9 cellular contexts compared by ENCODE assay signal in the genomic region with DNA sequence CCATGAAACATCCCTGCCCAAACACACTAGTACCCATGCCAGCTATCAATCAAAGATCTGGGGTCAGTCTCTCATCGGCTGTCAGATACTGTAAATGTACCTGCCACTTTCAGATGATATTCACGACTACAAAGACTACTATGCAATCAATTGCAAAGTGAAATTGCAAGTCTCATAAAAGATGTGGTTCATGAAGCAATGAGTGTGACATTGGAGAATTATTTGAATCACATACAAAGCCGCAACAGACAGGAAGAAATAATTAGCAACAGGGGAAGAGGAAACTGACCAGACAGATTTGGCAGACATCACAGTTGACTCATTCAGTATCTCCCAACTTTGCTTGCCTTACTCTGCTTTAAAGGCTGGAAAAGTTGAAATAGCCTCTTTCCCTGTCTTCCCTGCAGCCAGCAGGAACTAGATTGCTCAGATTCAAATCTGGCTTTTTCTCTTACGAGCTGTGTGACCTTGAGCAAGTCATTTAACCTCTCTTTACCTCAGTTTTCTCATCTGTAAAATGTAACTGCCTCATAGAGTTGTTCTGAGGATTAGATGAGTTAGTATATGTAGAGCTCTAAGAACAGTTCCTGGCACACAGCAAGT.
DNase-seq lines count a peak whose midpoint lies in the region; ATAC-seq and TF ChIP-seq lines count a peak whose summit lies in the region.
"Had no signal": no experiment of that assay in that cellular context is flagged by ENCODE, and none has a peak within 500 bp of the region (broad histone marks: within the 10 kb centered on the region; RNA-seq: fewer than 3 reads in every experiment).

No MANE protein-coding gene starts in this region.

- no peak overlapping the region for H3K4me3 Mint-ChIP-seq in chondrocyte (ENCODE audit: unreplicated experiment)
- H3K4me3 Mint-ChIP-seq in stimulated activated naive B cell treated with anti-CD40 and anti-IgM and Interleukin-4, amounts not matched to agents 10 μg/mL and 1 μg/mL and 100 μg/mL, for 72 hours: no peak overlapping the region
- H3K4me3 Mint-ChIP-seq: activated naive CD4-positive, alpha-beta T cell treated with anti-CD3 and anti-CD28 coated beads, Interleukin-2, amount 50 U/mL, for 24 hours had no signal

- no peak overlapping the region for H3K4me3 ChIP-seq in AG04449 (ENCODE audit: low read depth, low read length)

- POLR2A ChIA-PET in AG04449 (lab: Yijun Ruan, JAX): interaction anchor here (1.0 kb wide), 2 partner anchors 13 to 21 kb away, joined by 3 read pairs; no protein-coding TSS in a partner anchor

- H3K27ac Mint-ChIP-seq in chondrocyte (ENCODE audit: unreplicated experiment): peak overlapping the region; percentile 85
- no peak overlapping the region for H3K27ac Mint-ChIP-seq in stimulated activated naive B cell treated with anti-CD40 and anti-IgM and Interleukin-4, amounts not matched to agents 10 μg/mL and 1 μg/mL and 100 μg/mL, for 72 hours
- H3K27ac Mint-ChIP-seq: activated naive CD4-positive, alpha-beta T cell treated with anti-CD3 and anti-CD28 coated beads, Interleukin-2, amount 50 U/mL, for 24 hours had no signal

- TF ChIP-seq CTCF in AG04449 (IDR thresholded peaks at IDR 0.05; ENCODE audit: insufficient read depth, low read length, missing control alignments): no peak
- TF ChIP-seq CTCF in chondrocyte (IDR thresholded peaks at IDR 0.05): no peak

- H3K9me3 Mint-ChIP-seq in chondrocyte (ENCODE audit: low read depth): no peaks in the 10 kb centered on the region
- no peaks in the 10 kb centered on the region for H3K9me3 Mint-ChIP-seq in stimulated activated naive B cell treated with anti-CD40 and anti-IgM and Interleukin-4, amounts not matched to agents 10 μg/mL and 1 μg/mL and 100 μg/mL, for 72 hours
- H3K9me3 Mint-ChIP-seq: activated naive CD4-positive, alpha-beta T cell treated with anti-CD3 and anti-CD28 coated beads, Interleukin-2, amount 50 U/mL, for 24 hours had no signal

- CTCF ChIA-PET in AG04449 (lab: Yijun Ruan, JAX): interaction anchor here (1.1 to 1.6 kb wide), 3 partner anchors 9 to 283 kb away, joined by 3 to 6 read pairs (median 5); no protein-coding TSS in a partner anchor

- DNase-seq in AG04449 (ENCODE audit: low read depth, low spot score): peak; percentile 89
- DNase-seq in Kasumi-1 (lab: John Stamatoyannopoulos, UW): peak; percentile 77 to 83
- DNase-seq in chondrocyte (ENCODE audit: low spot score): no peak
- no peak for DNase-seq in stimulated activated naive B cell treated with anti-CD40 and anti-IgM and Interleukin-4, amounts not matched to agents 10 μg/mL and 1 μg/mL and 100 μg/mL, for 72 hours
- no peak for DNase-seq in Ammon's horn (ENCODE audit: low spot score)
- DNase-seq in ureter (ENCODE audit: low spot score): no peak
- DNase-seq in DMS 273 treated with DMSO at 0.1 percent for 48 hours (lab: John Stamatoyannopoulos, UW): no peak

- no peaks in the 10 kb centered on the region for H3K36me3 Mint-ChIP-seq in chondrocyte (ENCODE audit: low read depth)
- no peaks in the 10 kb centered on the region for H3K36me3 Mint-ChIP-seq in stimulated activated naive B cell treated with anti-CD40 and anti-IgM and Interleukin-4, amounts not matched to agents 10 μg/mL and 1 μg/mL and 100 μg/mL, for 72 hours
- H3K36me3 Mint-ChIP-seq: activated naive CD4-positive, alpha-beta T cell treated with anti-CD3 and anti-CD28 coated beads, Interleukin-2, amount 50 U/mL, for 24 hours had no signal

- peak; percentile 60 for ATAC-seq in GM19467 (IDR thresholded peaks at IDR 0.05; ENCODE audit: unreplicated experiment)
- ATAC-seq in stimulated activated naive B cell treated with anti-CD40 and anti-IgM and Interleukin-4, amounts not matched to agents 10 μg/mL and 1 μg/mL and 100 μg/mL, for 72 hours (replicated peaks): peak; percentile 40 to 53

- peaks cover 47% of the 10 kb centered on the region for H3K4me1 Mint-ChIP-seq in chondrocyte (ENCODE audit: low read depth)
- peaks cover 3 to 10% of the 10 kb centered on the region in 2 donors for H3K4me1 Mint-ChIP-seq in stimulated activated naive B cell treated with anti-CD40 and anti-IgM and Interleukin-4, amounts not matched to agents 10 μg/mL and 1 μg/mL and 100 μg/mL, for 72 hours
- H3K4me1 Mint-ChIP-seq: activated naive CD4-positive, alpha-beta T cell treated with anti-CD3 and anti-CD28 coated beads, Interleukin-2, amount 50 U/mL, for 24 hours had no signal

- H3K27me3 Mint-ChIP-seq in chondrocyte (ENCODE audit: low read depth): no peaks in the 10 kb centered on the region
- H3K27me3 Mint-ChIP-seq in stimulated activated naive B cell treated with anti-CD40 and anti-IgM and Interleukin-4, amounts not matched to agents 10 μg/mL and 1 μg/mL and 100 μg/mL, for 72 hours: peaks cover 4 to 6% of the 10 kb centered on the region in 2 donors

Comparison
In these comparisons a context has a peak if more than half of its experiments do, and no peak if none do; other contexts are left out.
1. DNase-seq: peak in AG04449 (single experiment) and Kasumi-1 (2 of 2); none in chondrocyte (single experiment), stimulated activated naive B cell treated with anti-CD40 and anti-IgM and Interleukin-4, amounts not matched to agents 10 μg/mL and 1 μg/mL and 100 μg/mL, for 72 hours (single experiment), Ammon's horn (single experiment), ureter (single experiment) and DMS 273 treated with DMSO at 0.1 percent for 48 hours (single experiment).